8 cellular contexts compared by ENCODE assay signal in genomic region chr11:69010964-69011623, GRCh38. TPM values are rescaled to one million over a fixed set of nuclear protein-coding genes. Genes with fewer than 3 reads are reported as not detected.
A peak's percentile ranks its signal among the peaks of the same experiment; 100 is the strongest.
DNase-seq lines count a peak whose midpoint lies in the region; ATAC-seq and TF ChIP-seq lines count a peak whose summit lies in the region.

No MANE protein-coding gene starts in this region.

- no peaks in the 10 kb centered on the region for H3K36me3 Mint-ChIP-seq in activated T-helper 2 cell treated with anti-CD3 and anti-CD28 coated beads, Interferon-gamma antibody, Interleukin-2, Interleukin-4, amounts not matched to agents 10 μg/mL and 5 μg/mL and 100 μg/mL, durations not matched to agents 14 hours and 24 hours and 36 hours (ENCODE audit: low read depth)
- no peaks in the 10 kb centered on the region for H3K36me3 Mint-ChIP-seq in osteocyte (ENCODE audit: unreplicated experiment)

- ATAC-seq in aorta (ENCODE audit: low FRiP score) (peak; percentile 67), GM18909 (IDR thresholded peaks at IDR 0.05; ENCODE audit: poor library complexity, unreplicated experiment) (no peak)

- peak overlapping the region; percentile 77 for H3K4me3 ChIP-seq in AG10803 (ENCODE audit: low read length)
- H3K4me3 ChIP-seq in aorta (ENCODE audit: low read length in 2 of 2), result peak overlapping the region; percentile 79 to 85

- H3K4me1 ChIP-seq in aorta (ENCODE audit: control insufficient read depth in 1 of 2, insufficient read depth in 2 of 2, low read length in 2 of 2), result no peaks in the 10 kb centered on the region

- H3K27me3 Mint-ChIP-seq in activated T-helper 2 cell treated with anti-CD3 and anti-CD28 coated beads, Interferon-gamma antibody, Interleukin-2, Interleukin-4, amounts not matched to agents 10 μg/mL and 5 μg/mL and 100 μg/mL, durations not matched to agents 14 hours and 24 hours and 36 hours (ENCODE audit: low read depth), result peaks cover 27% of the 10 kb centered on the region
- H3K27me3 Mint-ChIP-seq in osteocyte (ENCODE audit: unreplicated experiment), result no peaks in the 10 kb centered on the region

- no peaks in the 10 kb centered on the region for H3K4me1 Mint-ChIP-seq in activated T-helper 2 cell treated with anti-CD3 and anti-CD28 coated beads, Interferon-gamma antibody, Interleukin-2, Interleukin-4, amounts not matched to agents 10 μg/mL and 5 μg/mL and 100 μg/mL, durations not matched to agents 14 hours and 24 hours and 36 hours (ENCODE audit: low read depth)
- peaks cover 70% of the 10 kb centered on the region for H3K4me1 Mint-ChIP-seq in osteocyte (ENCODE audit: unreplicated experiment)

- peaks cover 0 to 1% of the 10 kb centered on the region in 2 donors for H3K36me3 ChIP-seq in aorta (ENCODE audit: control insufficient read depth in 1 of 2, insufficient read depth in 2 of 2, low read length in 1 of 2)

- TF ChIP-seq CTCF in AG10803 (conservative IDR thresholded peaks at IDR 0.05; ENCODE audit: low read length) (no peak), osteocyte (IDR thresholded peaks at IDR 0.05) (no peak)

- H3K9me3 ChIP-seq in aorta (ENCODE audit: control insufficient read depth, low read length), result no peaks in the 10 kb centered on the region

- peak overlapping the region; percentile 73 to 76 for H3K27ac ChIP-seq in aorta (ENCODE audit: low read depth in 1 of 2, low read length in 2 of 2)

- 1 to 2% methylated on average over 43 of the region's 43 CpGs for WGBS in aorta, 2 donors

- H3K27ac Mint-ChIP-seq in activated T-helper 2 cell treated with anti-CD3 and anti-CD28 coated beads, Interferon-gamma antibody, Interleukin-2, Interleukin-4, amounts not matched to agents 10 μg/mL and 5 μg/mL and 100 μg/mL, durations not matched to agents 14 hours and 24 hours and 36 hours, result no peak overlapping the region
- H3K27ac Mint-ChIP-seq in osteocyte (ENCODE audit: unreplicated experiment), result peak overlapping the region; percentile 27

- intact Hi-C loops in activated T-helper 2 cell treated with anti-CD3 and anti-CD28 coated beads, Interferon-gamma antibody, Interleukin-2, Interleukin-4, amounts not matched to agents 10 μg/mL and 5 μg/mL and 100 μg/mL, durations not matched to agents 14 hours and 24 hours and 36 hours (cut with micrococcal nuclease), result no loop called here
- intact Hi-C loops in aorta (cut with DNase I), result loop anchor here (2.0 to 5.0 kb wide), 5 partner anchors 36 to 84 kb away; partner anchors contain the start of gene TPCN2 (in 2 of the 2)

- H3K4me3 Mint-ChIP-seq in activated T-helper 2 cell treated with anti-CD3 and anti-CD28 coated beads, Interferon-gamma antibody, Interleukin-2, Interleukin-4, amounts not matched to agents 10 μg/mL and 5 μg/mL and 100 μg/mL, durations not matched to agents 14 hours and 24 hours and 36 hours (ENCODE audit: low read depth), result no peak overlapping the region
- peak overlapping the region; percentile 6 for H3K4me3 Mint-ChIP-seq in osteocyte (ENCODE audit: unreplicated experiment)

- H3K9me3 Mint-ChIP-seq in activated T-helper 2 cell treated with anti-CD3 and anti-CD28 coated beads, Interferon-gamma antibody, Interleukin-2, Interleukin-4, amounts not matched to agents 10 μg/mL and 5 μg/mL and 100 μg/mL, durations not matched to agents 14 hours and 24 hours and 36 hours, result no peaks in the 10 kb centered on the region
- H3K9me3 Mint-ChIP-seq in osteocyte (ENCODE audit: unreplicated experiment), result no peaks in the 10 kb centered on the region

- H3K27me3 ChIP-seq in aorta (ENCODE audit: control insufficient read depth in 1 of 2, insufficient read depth in 2 of 2, low read length in 1 of 2), result no peaks in the 10 kb centered on the region

- DNase-seq in AG10803 (ENCODE audit: low read depth) (peak; percentile 79), HuH-7 (ENCODE audit: low spot score) (peak; percentile 91), germinal center (ENCODE audit: low spot score) (peak; percentile 53), osteocyte (ENCODE audit: extremely low spot score, unreplicated experiment) (peak; percentile 85), aorta (peak; percentile 88 to 94), NCI-H82 (lab: John Stamatoyannopoulos, UW) (no peak)
- DNase-seq in activated T-helper 2 cell treated with anti-CD3 and anti-CD28 coated beads, Interferon-gamma antibody, Interleukin-2, Interleukin-4, amounts not matched to agents 10 μg/mL and 5 μg/mL and 100 μg/mL, durations not matched to agents 14 hours and 24 hours and 36 hours (ENCODE audit: low spot score), result peak; percentile 39

RNA-seq across cellular contexts. Expression of gene MRGPRF, which starts 2.0 kb away (rescaled TPM):
- not detected in 2 replicates for total RNA-seq in activated T-helper 2 cell treated with anti-CD3 and anti-CD28 coated beads, Interferon-gamma antibody, Interleukin-2, Interleukin-4, amounts not matched to agents 10 μg/mL and 5 μg/mL and 100 μg/mL, durations not matched to agents 14 hours and 24 hours and 36 hours
- 7.0 and 8.4 TPM in 2 replicates for total RNA-seq in osteocyte
- total RNA-seq in aorta, result 100 to 1,000 TPM in 1 of 2 donors, 10 to 100 TPM in 1; 75.7 to 108 TPM
- polyA plus RNA-seq in aorta, result 100 to 1,000 TPM in 1 of 2 donors, 10 to 100 TPM in 1; 26.4 to 130 TPM

RNA-seq across cellular contexts. Expression of gene MRGPRD, which starts 30.3 kb away (rescaled TPM):
- not detected in 2 replicates for total RNA-seq in activated T-helper 2 cell treated with anti-CD3 and anti-CD28 coated beads, Interferon-gamma antibody, Interleukin-2, Interleukin-4, amounts not matched to agents 10 μg/mL and 5 μg/mL and 100 μg/mL, durations not matched to agents 14 hours and 24 hours and 36 hours
- total RNA-seq in osteocyte (not detected in 2 replicates), aorta (under 1 TPM in 1 of 2 donors, not detected in 1; 0.49 TPM)
- not detected for polyA plus RNA-seq in aorta

RNA-seq across cellular contexts. Expression of gene TPCN2, which starts 37.6 kb away (rescaled TPM):
- 19.1 and 20.0 TPM in 2 replicates for total RNA-seq in activated T-helper 2 cell treated with anti-CD3 and anti-CD28 coated beads, Interferon-gamma antibody, Interleukin-2, Interleukin-4, amounts not matched to agents 10 μg/mL and 5 μg/mL and 100 μg/mL, durations not matched to agents 14 hours and 24 hours and 36 hours
- total RNA-seq in osteocyte (21.0 and 22.4 TPM in 2 replicates), aorta (10 to 100 TPM; 25.8 to 27.9 TPM)
- 10 to 100 TPM in 1 of 2 donors, 1 to 10 TPM in 1; 1.5 to 20.8 TPM for polyA plus RNA-seq in aorta
